14 cellular contexts compared by ENCODE assay signal in the genomic region with DNA sequence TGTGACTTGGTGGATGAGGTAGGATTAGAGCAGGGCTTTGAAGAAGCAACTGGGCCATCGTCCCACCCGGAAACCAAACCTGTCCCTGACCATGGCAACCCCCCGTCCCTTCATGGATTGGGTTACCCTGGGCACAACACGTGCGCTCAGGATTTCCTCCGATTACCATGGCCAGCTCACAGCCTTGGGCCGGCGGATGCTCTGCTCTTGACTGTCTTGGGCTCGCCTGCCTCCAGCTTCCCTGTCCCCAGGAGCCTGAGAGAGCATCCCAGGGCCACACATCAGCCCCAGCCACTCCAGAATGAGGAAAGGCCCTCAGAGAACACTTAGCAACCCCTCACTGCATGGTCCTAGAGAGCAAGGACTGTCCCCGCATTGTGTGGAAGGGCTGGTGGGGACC. TPM values are rescaled to one million over a fixed set of nuclear protein-coding genes. Genes with fewer than 3 reads are reported as not detected.
DNase-seq lines count a peak whose midpoint lies in the region; ATAC-seq and TF ChIP-seq lines count a peak whose summit lies in the region.
"Had no signal": no experiment of that assay in that cellular context is flagged by ENCODE, and none has a peak within 500 bp of the region (broad histone marks: within the 10 kb centered on the region; RNA-seq: fewer than 3 reads in every experiment).

No MANE protein-coding gene starts in this region.

- DNase-seq in CD4-positive, alpha-beta memory T cell, result no peak
- DNase-seq in lower lobe of right lung, result peak; percentile 34
- DNase-seq in SW480 (ENCODE audit: low spot score), result no peak
- DNase-seq in NK-92 (lab: John Stamatoyannopoulos, UW; ENCODE audit: unreplicated experiment), result no peak
- DNase-seq: BE2C, GM23248, H7 had no signal

- no peaks in the 10 kb centered on the region for H3K9me3 Mint-ChIP-seq in CD4-positive, alpha-beta memory T cell
- no peaks in the 10 kb centered on the region for H3K9me3 Mint-ChIP-seq in activated T-helper 17 cell treated with anti-CD3 and anti-CD28 coated beads, Interleukin-2, amount 50 U/mL, for 72 hours

- H3K36me3 ChIP-seq in CD4-positive, alpha-beta memory T cell (ENCODE audit: insufficient read depth, low read length), result no peaks in the 10 kb centered on the region
- H3K36me3 ChIP-seq in lower lobe of right lung, result no peaks in the 10 kb centered on the region
- H3K36me3 ChIP-seq: BE2C had no signal

- no peaks in the 10 kb centered on the region for H3K9me3 ChIP-seq in CD4-positive, alpha-beta memory T cell (ENCODE audit: control insufficient read depth in 1 of 2, low read length in 2 of 2)
- H3K9me3 ChIP-seq in lower lobe of right lung, result no peaks in the 10 kb centered on the region
- H3K9me3 ChIP-seq: A549, BE2C had no signal

- H3K4me3 ChIP-seq in CD4-positive, alpha-beta memory T cell (ENCODE audit: low read length in 2 of 2), result no peak overlapping the region
- no peak overlapping the region for H3K4me3 ChIP-seq in lower lobe of right lung
- H3K4me3 ChIP-seq: A549, GM12878, GM23248 had no signal

- no peak for TF ChIP-seq CTCF in lower lobe of right lung (IDR thresholded peaks at IDR 0.05)

- H3K27me3 ChIP-seq in CD4-positive, alpha-beta memory T cell (ENCODE audit: insufficient read depth, low read length), result no peaks in the 10 kb centered on the region
- H3K27me3 ChIP-seq in lower lobe of right lung (ENCODE audit: low read depth), result peaks cover 7% of the 10 kb centered on the region
- H3K27me3 ChIP-seq: BE2C had no signal

- H3K27ac ChIP-seq in CD4-positive, alpha-beta memory T cell (ENCODE audit: low read depth, low read length), result no peak overlapping the region
- H3K27ac ChIP-seq in lower lobe of right lung, result no peak overlapping the region
- H3K27ac ChIP-seq: A549, GM23248 had no signal

- peaks cover 24 to 56% (median 43%) of the 10 kb centered on the region in 4 donors for H3K4me1 Mint-ChIP-seq in CD4-positive, alpha-beta memory T cell
- H3K4me1 Mint-ChIP-seq in activated T-helper 17 cell treated with anti-CD3 and anti-CD28 coated beads, Interleukin-2, amount 50 U/mL, for 72 hours, result peaks cover 26% of the 10 kb centered on the region

- H3K4me3 Mint-ChIP-seq in CD4-positive, alpha-beta memory T cell, result peak overlapping the region in 1 of 8 donors; percentile 26
- H3K4me3 Mint-ChIP-seq in activated T-helper 17 cell treated with anti-CD3 and anti-CD28 coated beads, Interleukin-2, amount 50 U/mL, for 72 hours, result no peak overlapping the region

- no peaks in the 10 kb centered on the region for H3K27me3 Mint-ChIP-seq in CD4-positive, alpha-beta memory T cell
- no peaks in the 10 kb centered on the region for H3K27me3 Mint-ChIP-seq in activated T-helper 17 cell treated with anti-CD3 and anti-CD28 coated beads, Interleukin-2, amount 50 U/mL, for 72 hours

- CTCF ChIA-PET in CD4-positive, alpha-beta memory T cell (lab: Charles Lee; ENCODE audit: partially characterized antibody), result interaction anchor here (4.2 kb wide), 1 partner anchor 24 kb away, joined by 16 read pairs; a partner anchor contains a TSS

- intact Hi-C loops in CD4-positive, alpha-beta memory T cell (cut with micrococcal nuclease), result no loop called here
- intact Hi-C loops in lower lobe of right lung (cut with DNase I), result no loop called here

- H3K36me3 Mint-ChIP-seq in CD4-positive, alpha-beta memory T cell, result no peaks in the 10 kb centered on the region
- H3K36me3 Mint-ChIP-seq in activated T-helper 17 cell treated with anti-CD3 and anti-CD28 coated beads, Interleukin-2, amount 50 U/mL, for 72 hours (ENCODE audit: low read depth), result no peaks in the 10 kb centered on the region

- POLR2A ChIA-PET in CD4-positive, alpha-beta memory T cell (lab: Charles Lee; ENCODE audit: partially characterized antibody), result no interaction called here

- ATAC-seq in activated T-helper 17 cell treated with anti-CD3 and anti-CD28 coated beads, Interleukin-2, amount 50 U/mL, for 72 hours (replicated peaks), result no peak
- no peak for ATAC-seq in lower lobe of right lung
- no peak for ATAC-seq in GM21515 (IDR thresholded peaks at IDR 0.05; ENCODE audit: unreplicated experiment)
- ATAC-seq: A549, HepG2 had no signal

- peaks cover 52% of the 10 kb centered on the region for H3K4me1 ChIP-seq in CD4-positive, alpha-beta memory T cell (ENCODE audit: insufficient read depth, low read length)
- H3K4me1 ChIP-seq in lower lobe of right lung, result no peaks in the 10 kb centered on the region
- H3K4me1 ChIP-seq: A549, BE2C had no signal

- peak overlapping the region in 4 of 7 donors; percentile 27 to 93 (median 88) for H3K27ac Mint-ChIP-seq in CD4-positive, alpha-beta memory T cell
- peak overlapping the region; percentile 86 for H3K27ac Mint-ChIP-seq in activated T-helper 17 cell treated with anti-CD3 and anti-CD28 coated beads, Interleukin-2, amount 50 U/mL, for 72 hours

RNA-seq across cellular contexts. Expression of a gene that starts 22.8 kb away (rescaled TPM):
- under 1 TPM; 0.20 to 0.47 TPM for total RNA-seq in CD4-positive, alpha-beta memory T cell
- polyA plus RNA-seq in CD4-positive, alpha-beta memory T cell, result under 1 TPM in 1 of 2 donors, not detected in 1; 0.24 TPM
- total RNA-seq in activated T-helper 17 cell treated with anti-CD3 and anti-CD28 coated beads, Interleukin-2, amount 50 U/mL, for 72 hours, result 1 to 10 TPM in 1 of 2 donors, under 1 TPM in 1; 0.95 to 4.0 TPM
- total RNA-seq in lower lobe of right lung, result 5.5 TPM
- total RNA-seq: GM23248 had no signal
- polyA plus RNA-seq: AG04450, GM23248 had no signal

RNA-seq across cellular contexts. Expression of a gene that starts 48.2 kb away (rescaled TPM):
- total RNA-seq in CD4-positive, alpha-beta memory T cell, result under 1 TPM in 1 of 2 experiments, not detected in 1; 0.79 TPM
- polyA plus RNA-seq in CD4-positive, alpha-beta memory T cell, result not detected
- not detected for total RNA-seq in activated T-helper 17 cell treated with anti-CD3 and anti-CD28 coated beads, Interleukin-2, amount 50 U/mL, for 72 hours
- total RNA-seq in lower lobe of right lung, result not detected
- total RNA-seq: G401, GM12878, GM23248, H7, HepG2 had no signal
- polyA plus RNA-seq: A549, AG04450, GM12878, GM23248, HepG2 had no signal
